In the genomic region with DNA sequence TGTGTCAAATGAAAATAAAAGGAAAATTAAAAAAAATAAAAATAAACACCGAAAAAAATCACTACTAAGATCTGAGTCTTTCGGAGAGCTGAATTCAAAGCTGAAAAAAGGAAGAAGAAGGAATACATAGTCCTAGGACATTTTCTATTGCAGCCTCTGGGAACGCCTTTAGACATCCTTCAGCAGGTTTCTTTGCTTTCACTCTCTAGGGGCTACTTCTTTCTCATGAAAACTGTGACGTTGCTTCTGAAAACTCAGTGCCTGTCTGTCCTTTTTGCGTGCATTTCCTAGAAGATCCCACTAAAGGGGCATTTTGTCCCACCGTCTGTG, we compare ENCODE assay signal across 2 cellular contexts.
TF ChIP-seq lines count a peak whose summit lies in the region.

No MANE protein-coding gene starts in this region.

TF ChIP-seq in IMR-90, 13 proteins besides CTCF, POLR2A, EP300 and RAD21 (continued from another document):
- TF ChIP-seq, protein P1, sequence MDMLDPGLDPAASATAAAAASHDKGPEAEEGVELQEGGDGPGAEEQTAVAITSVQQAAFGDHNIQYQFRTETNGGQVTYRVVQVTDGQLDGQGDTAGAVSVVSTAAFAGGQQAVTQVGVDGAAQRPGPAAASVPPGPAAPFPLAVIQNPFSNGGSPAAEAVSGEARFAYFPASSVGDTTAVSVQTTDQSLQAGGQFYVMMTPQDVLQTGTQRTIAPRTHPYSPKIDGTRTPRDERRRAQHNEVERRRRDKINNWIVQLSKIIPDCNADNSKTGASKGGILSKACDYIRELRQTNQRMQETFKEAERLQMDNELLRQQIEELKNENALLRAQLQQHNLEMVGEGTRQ (IDR thresholded peaks at IDR 0.05; ENCODE audit: low read depth, low read length) = no peak
- no peak for TF ChIP-seq MAFK (IDR thresholded peaks at IDR 0.05; ENCODE audit: low read depth, low read length)
- TF ChIP-seq MAZ (IDR thresholded peaks at IDR 0.05; ENCODE audit: borderline replicate concordance, low read depth, low read length) = no peak
- TF ChIP-seq MXI1 (IDR thresholded peaks at IDR 0.05; ENCODE audit: borderline replicate concordance, low read depth, low read length) = no peak
- TF ChIP-seq FOS (IDR thresholded peaks at IDR 0.05; ENCODE audit: low read depth, low read length) = no peak
- TF ChIP-seq NFE2L2 (IDR thresholded peaks at IDR 0.05; ENCODE audit: low read depth, low read length) = no peak
- TF ChIP-seq, protein P2, sequence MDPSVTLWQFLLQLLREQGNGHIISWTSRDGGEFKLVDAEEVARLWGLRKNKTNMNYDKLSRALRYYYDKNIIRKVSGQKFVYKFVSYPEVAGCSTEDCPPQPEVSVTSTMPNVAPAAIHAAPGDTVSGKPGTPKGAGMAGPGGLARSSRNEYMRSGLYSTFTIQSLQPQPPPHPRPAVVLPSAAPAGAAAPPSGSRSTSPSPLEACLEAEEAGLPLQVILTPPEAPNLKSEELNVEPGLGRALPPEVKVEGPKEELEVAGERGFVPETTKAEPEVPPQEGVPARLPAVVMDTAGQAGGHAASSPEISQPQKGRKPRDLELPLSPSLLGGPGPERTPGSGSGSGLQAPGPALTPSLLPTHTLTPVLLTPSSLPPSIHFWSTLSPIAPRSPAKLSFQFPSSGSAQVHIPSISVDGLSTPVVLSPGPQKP (IDR thresholded peaks at IDR 0.05; ENCODE audit: borderline replicate concordance, low read depth, low read length) = no peak
- no peak for TF ChIP-seq SMC3 (IDR thresholded peaks at IDR 0.05; ENCODE audit: low read depth, low read length)
- TF ChIP-seq BHLHE40 (IDR thresholded peaks at IDR 0.05; ENCODE audit: low read depth, low read length) = no peak

TF ChIP-seq in neural cell, 6 proteins besides CTCF, POLR2A, EP300 and RAD21 (continued from another document):
- TF ChIP-seq, protein P3, sequence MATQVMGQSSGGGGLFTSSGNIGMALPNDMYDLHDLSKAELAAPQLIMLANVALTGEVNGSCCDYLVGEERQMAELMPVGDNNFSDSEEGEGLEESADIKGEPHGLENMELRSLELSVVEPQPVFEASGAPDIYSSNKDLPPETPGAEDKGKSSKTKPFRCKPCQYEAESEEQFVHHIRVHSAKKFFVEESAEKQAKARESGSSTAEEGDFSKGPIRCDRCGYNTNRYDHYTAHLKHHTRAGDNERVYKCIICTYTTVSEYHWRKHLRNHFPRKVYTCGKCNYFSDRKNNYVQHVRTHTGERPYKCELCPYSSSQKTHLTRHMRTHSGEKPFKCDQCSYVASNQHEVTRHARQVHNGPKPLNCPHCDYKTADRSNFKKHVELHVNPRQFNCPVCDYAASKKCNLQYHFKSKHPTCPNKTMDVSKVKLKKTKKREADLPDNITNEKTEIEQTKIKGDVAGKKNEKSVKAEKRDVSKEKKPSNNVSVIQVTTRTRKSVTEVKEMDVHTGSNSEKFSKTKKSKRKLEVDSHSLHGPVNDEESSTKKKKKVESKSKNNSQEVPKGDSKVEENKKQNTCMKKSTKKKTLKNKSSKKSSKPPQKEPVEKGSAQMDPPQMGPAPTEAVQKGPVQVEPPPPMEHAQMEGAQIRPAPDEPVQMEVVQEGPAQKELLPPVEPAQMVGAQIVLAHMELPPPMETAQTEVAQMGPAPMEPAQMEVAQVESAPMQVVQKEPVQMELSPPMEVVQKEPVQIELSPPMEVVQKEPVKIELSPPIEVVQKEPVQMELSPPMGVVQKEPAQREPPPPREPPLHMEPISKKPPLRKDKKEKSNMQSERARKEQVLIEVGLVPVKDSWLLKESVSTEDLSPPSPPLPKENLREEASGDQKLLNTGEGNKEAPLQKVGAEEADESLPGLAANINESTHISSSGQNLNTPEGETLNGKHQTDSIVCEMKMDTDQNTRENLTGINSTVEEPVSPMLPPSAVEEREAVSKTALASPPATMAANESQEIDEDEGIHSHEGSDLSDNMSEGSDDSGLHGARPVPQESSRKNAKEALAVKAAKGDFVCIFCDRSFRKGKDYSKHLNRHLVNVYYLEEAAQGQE (IDR thresholded peaks at IDR 0.05; ENCODE audit: borderline replicate concordance) = no peak
- TF ChIP-seq SMC3 (conservative IDR thresholded peaks at IDR 0.05; ENCODE audit: poor library complexity) (no peak), EZH2 (IDR thresholded peaks at IDR 0.05; ENCODE audit: borderline replicate concordance, insufficient read depth, low read length, poor library complexity, severe bottlenecking) (no peak), POLR2AphosphoS5 (IDR thresholded peaks at IDR 0.05) (no peak)
